In genomic region chr17:66426397-66427033, GRCh38 we compare ENCODE assay signal across 1 cellular context.
A peak's percentile ranks its signal among the peaks of the same experiment; 100 is the strongest.
TF ChIP-seq lines count a peak whose summit lies in the region.

No MANE protein-coding gene starts in this region.

TF ChIP-seq in HepG2, 621 proteins besides CTCF, POLR2A, EP300 and RAD21 (continued from another document):
- TF ChIP-seq ZNF576 (CRISPR knock-in tag; IDR thresholded peaks at IDR 0.05) = no peak
- no peak for TF ChIP-seq MAZ (IDR thresholded peaks at IDR 0.05; ENCODE audit: borderline replicate concordance, low read depth, low read length)
- 0 out of 2 replicates have a peak, but pooled peaks have one; percentile 45 for TF ChIP-seq MAZ (CRISPR knock-in tag; IDR thresholded peaks at IDR 0.05; ENCODE audit: low read depth)
- no peak for TF ChIP-seq PHF21A (CRISPR knock-in tag; IDR thresholded peaks at IDR 0.05)
- no peak for TF ChIP-seq GABPA (IDR thresholded peaks at IDR 0.05; ENCODE audit: low read depth, low read length)
- peak; percentile 53; the same call in 1 of the 2 replicates for TF ChIP-seq GABPA (CRISPR knock-in tag; IDR thresholded peaks at IDR 0.05; ENCODE audit: low read depth)
- no peak for TF ChIP-seq RFX3 (CRISPR knock-in tag; IDR thresholded peaks at IDR 0.05)
- TF ChIP-seq ZNF672 (CRISPR knock-in tag; IDR thresholded peaks at IDR 0.05) = no peak
- TF ChIP-seq ZNF703 (CRISPR knock-in tag; IDR thresholded peaks at IDR 0.05; ENCODE audit: borderline replicate concordance) = no peak
- TF ChIP-seq ZNF263 (CRISPR knock-in tag; IDR thresholded peaks at IDR 0.05) = no peak
- TF ChIP-seq SETDB1 (CRISPR knock-in tag; IDR thresholded peaks at IDR 0.05; ENCODE audit: borderline replicate concordance) = no peak
- TF ChIP-seq KDM4B (CRISPR knock-in tag; IDR thresholded peaks at IDR 0.05) = no peak
- TF ChIP-seq NR2F2 (IDR thresholded peaks at IDR 0.05; ENCODE audit: borderline replicate concordance, low read depth) = no peak
- no peak for TF ChIP-seq NKX3-1 (CRISPR knock-in tag; IDR thresholded peaks at IDR 0.05)
- TF ChIP-seq SP1 (IDR thresholded peaks at IDR 0.05) = no peak
- TF ChIP-seq SP1 (CRISPR knock-in tag; IDR thresholded peaks at IDR 0.05) = no peak
- TF ChIP-seq TOE1 (CRISPR knock-in tag; IDR thresholded peaks at IDR 0.05) = no peak
- no peak for TF ChIP-seq SMARCC2 (IDR thresholded peaks at IDR 0.05)
- TF ChIP-seq CBX2 (IDR thresholded peaks at IDR 0.05; ENCODE audit: low read depth, low read length) = no peak
- TF ChIP-seq CBX2 (CRISPR knock-in tag; IDR thresholded peaks at IDR 0.05; ENCODE audit: low read depth) = no peak
- no peak for TF ChIP-seq E2F2 (CRISPR knock-in tag; IDR thresholded peaks at IDR 0.05; ENCODE audit: borderline replicate concordance)
- no peak for TF ChIP-seq ZXDC (CRISPR knock-in tag; IDR thresholded peaks at IDR 0.05)
- TF ChIP-seq NCOA2 (CRISPR knock-in tag; IDR thresholded peaks at IDR 0.05) = 0 out of 2 replicates have a peak, but pooled peaks have one; percentile 14
- TF ChIP-seq ZNF326 (CRISPR knock-in tag; IDR thresholded peaks at IDR 0.05; ENCODE audit: borderline replicate concordance) = no peak
- no peak for TF ChIP-seq CSRNP1 (CRISPR knock-in tag; IDR thresholded peaks at IDR 0.05)
- TF ChIP-seq ZFAT (CRISPR knock-in tag; conservative IDR thresholded peaks at IDR 0.05) = no peak
- TF ChIP-seq HDAC1 (CRISPR knock-in tag; IDR thresholded peaks at IDR 0.05) = no peak
- no peak for TF ChIP-seq JUN (CRISPR knock-in tag; IDR thresholded peaks at IDR 0.05)
- TF ChIP-seq ZNF615 (CRISPR knock-in tag; IDR thresholded peaks at IDR 0.05; ENCODE audit: borderline replicate concordance) = 0 out of 2 replicates have a peak, but pooled peaks have one; percentile 14
- 0 out of 2 replicates have a peak, but pooled peaks have one; percentile 34 for TF ChIP-seq MEIS1 (CRISPR knock-in tag; IDR thresholded peaks at IDR 0.05; ENCODE audit: borderline replicate concordance)
- no peak for TF ChIP-seq SMARCE1 (IDR thresholded peaks at IDR 0.05; ENCODE audit: borderline replicate concordance)
- no peak for TF ChIP-seq SKI (IDR thresholded peaks at IDR 0.05; ENCODE audit: partially characterized antibody)
- no peak for TF ChIP-seq JARID2 (CRISPR knock-in tag; IDR thresholded peaks at IDR 0.05; ENCODE audit: insufficient replicate concordance)
- TF ChIP-seq MXD3 (CRISPR knock-in tag; IDR thresholded peaks at IDR 0.05) = no peak
- TF ChIP-seq MTA1 (CRISPR knock-in tag; IDR thresholded peaks at IDR 0.05; ENCODE audit: borderline replicate concordance) = no peak
- no peak for TF ChIP-seq ZBTB44 (CRISPR knock-in tag; IDR thresholded peaks at IDR 0.05)
- peak; percentile 44; the same call in 1 of the 2 replicates for TF ChIP-seq GATAD1 (CRISPR knock-in tag; IDR thresholded peaks at IDR 0.05)
- TF ChIP-seq ZBTB20 (CRISPR knock-in tag; IDR thresholded peaks at IDR 0.05; ENCODE audit: borderline replicate concordance, low read depth) = 0 out of 2 replicates have a peak, but pooled peaks have one; percentile 34
- peak; percentile 28; the same call in 1 of the 2 replicates for TF ChIP-seq ZNF788 (CRISPR knock-in tag; IDR thresholded peaks at IDR 0.05; ENCODE audit: borderline replicate concordance)
- no peak for TF ChIP-seq ZNF609 (CRISPR knock-in tag; IDR thresholded peaks at IDR 0.05; ENCODE audit: borderline replicate concordance)
- no peak for TF ChIP-seq JUND (CRISPR knock-in tag; IDR thresholded peaks at IDR 0.05)
